In genomic region chr2:152483276-152483996, GRCh38 we compare ENCODE assay signal across 2 cellular contexts.
TF ChIP-seq lines count a peak whose summit lies in the region.

No MANE protein-coding gene starts in this region.

TF ChIP-seq in SK-N-SH treated with all-trans-retinoic acid at 6 μM for 48 hours, 23 proteins besides CTCF, POLR2A, EP300 and RAD21 (continued from another document):
- no peak for TF ChIP-seq PATZ1 (CRISPR knock-in tag; IDR thresholded peaks at IDR 0.05; ENCODE audit: borderline replicate concordance)
- no peak for TF ChIP-seq TSHZ2 (CRISPR knock-in tag; IDR thresholded peaks at IDR 0.05)
- no peak for TF ChIP-seq TOX (CRISPR knock-in tag; IDR thresholded peaks at IDR 0.05; ENCODE audit: borderline replicate concordance)
- no peak for TF ChIP-seq BACH2 (CRISPR knock-in tag; IDR thresholded peaks at IDR 0.05; ENCODE audit: borderline replicate concordance)
- no peak for TF ChIP-seq ISL1 (CRISPR knock-in tag; IDR thresholded peaks at IDR 0.05)
- no peak for TF ChIP-seq CREB5 (CRISPR knock-in tag; IDR thresholded peaks at IDR 0.05; ENCODE audit: low read depth)
- TF ChIP-seq ARNTL (CRISPR knock-in tag; IDR thresholded peaks at IDR 0.05; ENCODE audit: borderline replicate concordance, low read depth): no peak

TF ChIP-seq in SK-N-SH, 30 proteins besides CTCF, POLR2A, EP300 and RAD21 (continued from another document):
- no peak for TF ChIP-seq POLR2AphosphoS5 (IDR thresholded peaks at IDR 0.05; ENCODE audit: low read depth, low read length)
